In genomic region chr16:77723108-77723514, GRCh38 we compare ENCODE assay signal across 1 cellular context.
TF ChIP-seq lines count a peak whose summit lies in the region.

No MANE protein-coding gene starts in this region.

TF ChIP-seq in K562, 482 proteins besides CTCF, POLR2A, EP300 and RAD21 (continued from another document):
- TF ChIP-seq HMBOX1 (IDR thresholded peaks at IDR 0.05) (peak; percentile 55), CTBP1 (IDR thresholded peaks at IDR 0.05; ENCODE audit: borderline replicate concordance) (no peak), ZNF639 (CRISPR knock-in tag; conservative IDR thresholded peaks at IDR 0.05 in 1 of 2, IDR thresholded peaks at IDR 0.05 in 1 of 2) (no peak), GATA2 (CRISPR knock-in tag; IDR thresholded peaks at IDR 0.05) (no peak; the same call in 1 of the 2 replicates), ZNF395 (CRISPR knock-in tag; IDR thresholded peaks at IDR 0.05) (no peak), ZNF589 (CRISPR knock-in tag; IDR thresholded peaks at IDR 0.05; ENCODE audit: low read depth) (no peak), EP400 (IDR thresholded peaks at IDR 0.05) (no peak), ZNF696 (CRISPR knock-in tag; conservative IDR thresholded peaks at IDR 0.05) (no peak), CHD2 (IDR thresholded peaks at IDR 0.05; ENCODE audit: low read depth, low read length) (no peak), MYBL2 (IDR thresholded peaks at IDR 0.05; ENCODE audit: low read depth) (no peak), MYBL2 (CRISPR knock-in tag; IDR thresholded peaks at IDR 0.05; ENCODE audit: borderline replicate concordance) (no peak), SAFB (IDR thresholded peaks at IDR 0.05; ENCODE audit: borderline replicate concordance, low read depth, low read length) (no peak), ZNF785 (CRISPR knock-in tag; IDR thresholded peaks at IDR 0.05) (no peak), HDAC1 (IDR thresholded peaks at IDR 0.05) (no peak)
